Comparison of ENCODE assay signal across 16 cellular contexts in the genomic region with DNA sequence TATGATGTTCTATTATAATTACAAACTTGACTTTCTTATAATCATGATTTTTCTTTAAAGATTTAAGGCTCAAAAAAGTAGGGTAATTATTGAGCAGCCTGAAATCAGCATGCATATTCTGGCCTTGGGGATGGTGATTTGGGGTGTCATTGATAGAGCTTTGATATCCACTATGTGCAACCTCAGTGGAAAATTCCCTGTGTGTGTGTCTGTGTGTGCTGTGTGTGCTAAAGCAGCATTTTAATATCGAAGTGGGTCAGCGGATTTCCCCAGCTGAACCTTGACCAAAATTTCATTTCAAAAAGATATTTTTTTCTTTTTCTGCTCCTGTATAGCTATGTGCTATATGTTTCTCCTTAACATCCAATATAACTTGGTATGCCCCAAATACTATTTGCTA.
DNase-seq lines count a peak whose midpoint lies in the region; TF ChIP-seq lines count a peak whose summit lies in the region.
"Had no signal": no experiment of that assay in that cellular context is flagged by ENCODE, and none has a peak within 500 bp of the region (broad histone marks: within the 10 kb centered on the region; RNA-seq: fewer than 3 reads in every experiment).

No MANE protein-coding gene starts in this region.

- no peak overlapping the region for H2AFZ ChIP-seq in OCI-LY1 (ENCODE audit: low read length)
- H2AFZ ChIP-seq: GM23248 had no signal

- H4K20me1 ChIP-seq in OCI-LY1 (ENCODE audit: insufficient read depth, low read length) = no peaks in the 10 kb centered on the region

- TF ChIP-seq CTCF in OCI-LY1 (IDR thresholded peaks at IDR 0.05; ENCODE audit: low read length) (no peak), brain microvascular endothelial cell (IDR thresholded peaks at IDR 0.05; ENCODE audit: low read depth, low read length, missing control alignments) (no peak), nephron progenitor cell (IDR thresholded peaks at IDR 0.05) (no peak)

- no peak overlapping the region for H3K27ac Mint-ChIP-seq in nephron progenitor cell
- H3K27ac Mint-ChIP-seq: CD4-positive, alpha-beta memory T cell had no signal

- peak overlapping the region; percentile 57 for H3K4me2 ChIP-seq in OCI-LY1 (ENCODE audit: low read length)

- no peaks in the 10 kb centered on the region for H3K36me3 Mint-ChIP-seq in nephron progenitor cell (ENCODE audit: low read depth)
- H3K36me3 Mint-ChIP-seq: CD4-positive, alpha-beta memory T cell had no signal

- H3K9me3 ChIP-seq in OCI-LY1 (ENCODE audit: low read length) = no peaks in the 10 kb centered on the region

- in situ Hi-C loops in brain microvascular endothelial cell (cut with HindIII; ENCODE audit: low pct_ligation_motif_present, low sequenced_read_pairs) = no loop called here

- H3K27me3 Mint-ChIP-seq in nephron progenitor cell (ENCODE audit: low read depth, poor library complexity) = peaks cover 5% of the 10 kb centered on the region
- H3K27me3 Mint-ChIP-seq: CD4-positive, alpha-beta memory T cell had no signal

- H3K27ac ChIP-seq in OCI-LY1 (ENCODE audit: low read depth, low read length, poor library complexity, severe bottlenecking) = peak overlapping the region; percentile 44
- no peak overlapping the region for H3K27ac ChIP-seq in brain microvascular endothelial cell
- H3K27ac ChIP-seq: GM23248 had no signal

- no peaks in the 10 kb centered on the region for H3K9me2 ChIP-seq in OCI-LY1 (ENCODE audit: low read depth, low read length)

- H3K4me3 ChIP-seq in OCI-LY1 (ENCODE audit: low read depth, low read length, poor library complexity, severe bottlenecking) (peak overlapping the region; percentile 42), brain microvascular endothelial cell (ENCODE audit: low read depth, low read length) (no peak overlapping the region)
- H3K4me3 ChIP-seq: GM23248 had no signal

- H3K27me3 ChIP-seq in OCI-LY1 (ENCODE audit: insufficient read depth, low read length) = no peaks in the 10 kb centered on the region
- H3K27me3 ChIP-seq in brain microvascular endothelial cell (replicated peaks) = no peaks in the 10 kb centered on the region

- peaks cover 62% of the 10 kb centered on the region for H3K4me1 ChIP-seq in OCI-LY1 (ENCODE audit: insufficient read depth, low read length, severe bottlenecking)

- 0 out of 2 replicates have a peak, but pooled peaks cover 2% of the 10 kb centered on the region for H3F3A ChIP-seq in OCI-LY1 (ENCODE audit: insufficient read depth, low read length)

- no peak overlapping the region; the same call in 1 of the 2 replicates for H3K9ac ChIP-seq in OCI-LY1 (ENCODE audit: low read length)
- H3K9ac ChIP-seq: GM23248 had no signal

- no peaks in the 10 kb centered on the region for H3K9me3 Mint-ChIP-seq in nephron progenitor cell

- H3K4me1 Mint-ChIP-seq in nephron progenitor cell = peaks cover 20% of the 10 kb centered on the region
- H3K4me1 Mint-ChIP-seq: CD4-positive, alpha-beta memory T cell had no signal

- no peaks in the 10 kb centered on the region for H3K79me2 ChIP-seq in OCI-LY1 (ENCODE audit: insufficient read depth, low read length)

- H3K4me3 Mint-ChIP-seq in nephron progenitor cell = no peak overlapping the region
- H3K4me3 Mint-ChIP-seq: CD4-positive, alpha-beta memory T cell had no signal

- DNase-seq in NCI-H2227 treated with DMSO at 0.1 percent for 48 hours (lab: John Stamatoyannopoulos, UW) (peak; percentile 56), NCI-H2227 (lab: John Stamatoyannopoulos, UW; ENCODE audit: unreplicated experiment) (no peak), cerebellar cortex (ENCODE audit: low spot score) (peak; percentile 70), brain microvascular endothelial cell (no peak), nephron progenitor cell (no peak)
- DNase-seq in activated naive CD4-positive, alpha-beta T cell (lab: John Stamatoyannopoulos, UW) = no peak
- DNase-seq: Calu3; CD4-positive, alpha-beta memory T cell; COR-L47; DMS79; EL; GF-D8; GM23248; H7; HCEC 1CT had no signal

- no peaks in the 10 kb centered on the region for H3K36me3 ChIP-seq in OCI-LY1 (ENCODE audit: insufficient read depth, low read length)
- H3K36me3 ChIP-seq in brain microvascular endothelial cell (replicated peaks) = no peaks in the 10 kb centered on the region

Comparison
In these comparisons a context has a peak if more than half of its experiments do, and no peak if none do; other contexts are left out.
1. DNase-seq: peak in NCI-H2227 treated with DMSO at 0.1 percent for 48 hours (single experiment) and cerebellar cortex (single experiment); none in NCI-H2227 (single experiment), brain microvascular endothelial cell (single experiment), nephron progenitor cell (single experiment) and activated naive CD4-positive, alpha-beta T cell (0 of 4).